11 cellular contexts compared by ENCODE assay signal in genomic region chrX:124232523-124233201, GRCh38.
A peak's percentile ranks its signal among the peaks of the same experiment; 100 is the strongest.
DNase-seq lines count a peak whose midpoint lies in the region; ATAC-seq lines count a peak whose summit lies in the region.
"Had no signal": no experiment of that assay in that cellular context is flagged by ENCODE, and none has a peak within 500 bp of the region (broad histone marks: within the 10 kb centered on the region; RNA-seq: fewer than 3 reads in every experiment).

No MANE protein-coding gene starts in this region.

- POLR2A ChIA-PET in activated CD4-positive, alpha-beta T cell treated with anti-CD3 and anti-CD28 coated beads for 36 hours (lab: Charles Lee) = interaction anchor here (0.5 kb wide), 1 partner anchor 12 kb away, joined by 3 read pairs; no protein-coding TSS in a partner anchor

- DNase-seq in activated CD4-positive, alpha-beta T cell treated with anti-CD3 and anti-CD28 coated beads for 36 hours = peak; percentile 76
- DNase-seq in activated CD4-positive, alpha-beta T cell treated with anti-CD3 and anti-CD28 coated beads, Interleukin-2, amount 50 U/mL, for 4 hours = no peak
- DNase-seq in NCI-H526 treated with DMSO at 0.1 percent for 48 hours (lab: John Stamatoyannopoulos, UW) (peak; percentile 40), NCI-H510A treated with DMSO at 0.1 percent for 48 hours (lab: John Stamatoyannopoulos, UW) (no peak), medulla oblongata (ENCODE audit: extremely low spot score) (no peak)
- peak; percentile 62 for DNase-seq in stimulated activated CD4-positive, alpha-beta T cell treated with anti-CD3 and anti-CD28 coated beads, Interleukin-15, amount 100 ng/mL, for 24 hours
- no peak for DNase-seq in activated CD8-positive, alpha-beta memory T cell treated with anti-CD3 and anti-CD28 coated beads for 24 hours
- DNase-seq: NCI-H1105, uterus had no signal

- H3K27ac Mint-ChIP-seq in activated CD4-positive, alpha-beta T cell treated with anti-CD3 and anti-CD28 coated beads for 36 hours = no peak overlapping the region

- H3K4me1 Mint-ChIP-seq in activated CD4-positive, alpha-beta T cell treated with anti-CD3 and anti-CD28 coated beads for 36 hours = peaks cover 28% of the 10 kb centered on the region

- intact Hi-C loops in activated CD4-positive, alpha-beta T cell treated with anti-CD3 and anti-CD28 coated beads for 36 hours (cut with DNase I, micrococcal nuclease) = loop anchor here (2.0 to 10.0 kb wide), 2 partner anchors 14 to 1062 kb away; no protein-coding TSS in a partner anchor

- no peak overlapping the region for H3K4me3 Mint-ChIP-seq in activated CD4-positive, alpha-beta T cell treated with anti-CD3 and anti-CD28 coated beads for 36 hours

- peak; percentile 94 for ATAC-seq in activated CD4-positive, alpha-beta T cell treated with anti-CD3 and anti-CD28 coated beads for 36 hours
- ATAC-seq in HG02852 (IDR thresholded peaks at IDR 0.05; ENCODE audit: unreplicated experiment) = peak; percentile 80
- ATAC-seq: A549 had no signal

- no peaks in the 10 kb centered on the region for H3K27me3 Mint-ChIP-seq in activated CD4-positive, alpha-beta T cell treated with anti-CD3 and anti-CD28 coated beads for 36 hours

- H3K9me3 Mint-ChIP-seq in activated CD4-positive, alpha-beta T cell treated with anti-CD3 and anti-CD28 coated beads for 36 hours (ENCODE audit: low read depth) = no peaks in the 10 kb centered on the region

- CTCF ChIA-PET in activated CD4-positive, alpha-beta T cell treated with anti-CD3 and anti-CD28 coated beads for 36 hours (lab: Charles Lee) = interaction anchor here (0.6 to 1.0 kb wide), 2 partner anchors 12 to 122 kb away, joined by 3 read pairs; no protein-coding TSS in a partner anchor

- H3K36me3 Mint-ChIP-seq in activated CD4-positive, alpha-beta T cell treated with anti-CD3 and anti-CD28 coated beads for 36 hours (ENCODE audit: low read depth) = no peaks in the 10 kb centered on the region

Comparison
In these comparisons a context has a peak if more than half of its experiments do, and no peak if none do; other contexts are left out.
1. DNase-seq: peak in activated CD4-positive, alpha-beta T cell treated with anti-CD3 and anti-CD28 coated beads for 36 hours (single experiment), NCI-H526 treated with DMSO at 0.1 percent for 48 hours (single experiment) and stimulated activated CD4-positive, alpha-beta T cell treated with anti-CD3 and anti-CD28 coated beads, Interleukin-15, amount 100 ng/mL, for 24 hours (single experiment); none in activated CD4-positive, alpha-beta T cell treated with anti-CD3 and anti-CD28 coated beads, Interleukin-2, amount 50 U/mL, for 4 hours (0 of 2), NCI-H510A treated with DMSO at 0.1 percent for 48 hours (single experiment), activated CD8-positive, alpha-beta memory T cell treated with anti-CD3 and anti-CD28 coated beads for 24 hours (single experiment) and medulla oblongata (single experiment).